Comparison of ENCODE assay signal across 14 cellular contexts in the genomic region with DNA sequence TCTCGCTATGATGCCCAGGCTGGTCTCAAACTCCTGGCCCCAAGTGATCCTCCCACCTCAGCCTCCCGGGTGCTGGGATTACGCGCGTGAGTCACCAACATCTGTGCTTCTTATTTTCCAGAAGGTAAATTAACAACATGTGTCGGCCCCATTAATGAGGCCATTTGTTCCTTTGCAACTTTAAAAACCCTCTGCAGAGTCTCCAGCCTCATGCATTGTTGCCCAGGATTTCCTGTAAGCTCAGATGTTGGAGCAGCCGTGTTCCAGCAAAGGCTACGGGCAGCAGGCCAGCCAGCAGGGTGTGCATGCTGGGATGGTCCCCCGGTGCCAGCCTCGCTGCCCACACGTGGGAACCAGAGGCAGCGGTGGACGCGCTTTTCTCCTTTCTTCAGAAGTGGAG. TPM values are rescaled to one million over a fixed set of nuclear protein-coding genes. Genes with fewer than 3 reads are reported as not detected.
DNase-seq lines count a peak whose midpoint lies in the region; ATAC-seq and TF ChIP-seq lines count a peak whose summit lies in the region.
"Had no signal": no experiment of that assay in that cellular context is flagged by ENCODE, and none has a peak within 500 bp of the region (broad histone marks: within the 10 kb centered on the region; RNA-seq: fewer than 3 reads in every experiment).

No MANE protein-coding gene starts in this region.

- H3K27me3 ChIP-seq in left ventricle myocardium inferior (ENCODE audit: low read depth): no peaks in the 10 kb centered on the region
- no peaks in the 10 kb centered on the region for H3K27me3 ChIP-seq in CD8-positive, alpha-beta T cell (ENCODE audit: insufficient read depth, low read length)

- POLR2A ChIA-PET in CD8-positive, alpha-beta T cell (lab: Charles Lee): no interaction called here

- CTCF ChIA-PET in CD8-positive, alpha-beta T cell (lab: Charles Lee): no interaction called here

- peaks cover 36% of the 10 kb centered on the region for H3K36me3 Mint-ChIP-seq in CD8-positive, alpha-beta T cell

- peaks cover 22% of the 10 kb centered on the region for H3K4me1 ChIP-seq in left ventricle myocardium inferior
- H3K4me1 ChIP-seq in CD8-positive, alpha-beta T cell (ENCODE audit: insufficient read depth, low read length): peaks cover 15% of the 10 kb centered on the region

- H3K27ac ChIP-seq in VCaP (peak overlapping the region; percentile 10; the same call in 1 of the 2 replicates), left ventricle myocardium inferior (replicated peaks) (peak overlapping the region; percentile 55)
- H3K27ac ChIP-seq in CD8-positive, alpha-beta T cell (ENCODE audit: low read depth, low read length): no peak overlapping the region
- H3K27ac ChIP-seq: 22Rv1 had no signal

- DNase-seq in NCI-H2171 treated with DMSO at 0.1 percent for 48 hours (lab: John Stamatoyannopoulos, UW) (peak; percentile 84), NCI-H2171 (lab: John Stamatoyannopoulos, UW) (no peak), left ventricle myocardium inferior (peak; percentile 55), superior temporal gyrus (ENCODE audit: extremely low spot score) (peak; percentile 43), NOMO-1 treated with DMSO at 0.1 percent for 48 hours (lab: John Stamatoyannopoulos, UW; ENCODE audit: unreplicated experiment) (no peak)
- no peak for DNase-seq in stimulated activated naive CD4-positive, alpha-beta T cell (lab: John Stamatoyannopoulos, UW)
- no peak for DNase-seq in CD8-positive, alpha-beta T cell
- DNase-seq: activated CD4-positive, alpha-beta T cell treated with anti-CD3 and anti-CD28 coated beads, Interleukin-2, amount 10 ng/mL, durations not matched to agents 7 days and 5 days; MM.1S; trophoblast cell had no signal

- H3K36me3 ChIP-seq in left ventricle myocardium inferior: peaks cover 39% of the 10 kb centered on the region
- peaks cover 5% of the 10 kb centered on the region for H3K36me3 ChIP-seq in CD8-positive, alpha-beta T cell (ENCODE audit: insufficient read depth, low read length)

- intact Hi-C loops in left ventricle myocardium inferior (cut with micrococcal nuclease): no loop called here
- intact Hi-C loops in CD8-positive, alpha-beta T cell (cut with DNase I, micrococcal nuclease): no loop called here

- H3K9me3 Mint-ChIP-seq in CD8-positive, alpha-beta T cell: no peaks in the 10 kb centered on the region
- H3K9me3 Mint-ChIP-seq: activated CD4-positive, alpha-beta T cell treated with anti-CD3 and anti-CD28 coated beads, Interleukin-2, amount 10 ng/mL, durations not matched to agents 7 days and 5 days; activated naive CD4-positive, alpha-beta T cell treated with anti-CD3 and anti-CD28 coated beads, Interleukin-2, amount 50 U/mL, for 24 hours had no signal

- no peak overlapping the region for H3K4me3 Mint-ChIP-seq in CD8-positive, alpha-beta T cell
- H3K4me3 Mint-ChIP-seq: activated CD4-positive, alpha-beta T cell treated with anti-CD3 and anti-CD28 coated beads, Interleukin-2, amount 10 ng/mL, durations not matched to agents 7 days and 5 days; activated naive CD4-positive, alpha-beta T cell treated with anti-CD3 and anti-CD28 coated beads, Interleukin-2, amount 50 U/mL, for 24 hours had no signal

- peaks cover 9% of the 10 kb centered on the region for H3K4me1 Mint-ChIP-seq in CD8-positive, alpha-beta T cell (ENCODE audit: low read depth)

- TF ChIP-seq CTCF in VCaP (conservative IDR thresholded peaks at IDR 0.05): no peak
- TF ChIP-seq CTCF in left ventricle myocardium inferior (IDR thresholded peaks at IDR 0.05; ENCODE audit: borderline replicate concordance): no peak
- TF ChIP-seq CTCF in CD8-positive, alpha-beta T cell (IDR thresholded peaks at IDR 0.05): no peak

- H3K9me3 ChIP-seq in left ventricle myocardium inferior (replicated peaks): no peaks in the 10 kb centered on the region
- H3K9me3 ChIP-seq in CD8-positive, alpha-beta T cell (ENCODE audit: low read length): no peaks in the 10 kb centered on the region

- no peak overlapping the region for H3K4me3 ChIP-seq in left ventricle myocardium inferior
- no peak overlapping the region for H3K4me3 ChIP-seq in CD8-positive, alpha-beta T cell (ENCODE audit: low read depth, low read length)

- ATAC-seq in CD8-positive, alpha-beta T cell: no peak

- no peak overlapping the region for H3K27ac Mint-ChIP-seq in CD8-positive, alpha-beta T cell
- H3K27ac Mint-ChIP-seq: activated CD4-positive, alpha-beta T cell treated with anti-CD3 and anti-CD28 coated beads, Interleukin-2, amount 10 ng/mL, durations not matched to agents 7 days and 5 days; activated naive CD4-positive, alpha-beta T cell treated with anti-CD3 and anti-CD28 coated beads, Interleukin-2, amount 50 U/mL, for 24 hours had no signal

- no peaks in the 10 kb centered on the region for H3K27me3 Mint-ChIP-seq in CD8-positive, alpha-beta T cell (ENCODE audit: low read depth)
- H3K27me3 Mint-ChIP-seq: activated CD4-positive, alpha-beta T cell treated with anti-CD3 and anti-CD28 coated beads, Interleukin-2, amount 10 ng/mL, durations not matched to agents 7 days and 5 days; activated naive CD4-positive, alpha-beta T cell treated with anti-CD3 and anti-CD28 coated beads, Interleukin-2, amount 50 U/mL, for 24 hours had no signal

RNA-seq across cellular contexts. Expression of gene HEXD, which starts 19.1 kb away (rescaled TPM):
- 14.1 TPM for total RNA-seq in left ventricle myocardium inferior
- total RNA-seq in CD8-positive, alpha-beta T cell: 10 to 100 TPM; 24.6 to 25.0 TPM

RNA-seq across cellular contexts. Expression of gene OGFOD3, which starts 19.4 kb away (rescaled TPM):
- total RNA-seq in left ventricle myocardium inferior: 28.0 TPM
- total RNA-seq in CD8-positive, alpha-beta T cell: 10 to 100 TPM; 11.4 to 14.1 TPM

RNA-seq across cellular contexts. Expression of gene UTS2R, which starts 27.5 kb away (rescaled TPM):
- 1.4 TPM for total RNA-seq in left ventricle myocardium inferior
- total RNA-seq in CD8-positive, alpha-beta T cell: not detected
- total RNA-seq: activated CD4-positive, alpha-beta T cell treated with anti-CD3 and anti-CD28 coated beads, Interleukin-2, amount 10 ng/mL, durations not matched to agents 7 days and 5 days; mucosa of gallbladder had no signal

RNA-seq across cellular contexts. Expression of gene TEX19, which starts 40.0 kb away (rescaled TPM):
- not detected for total RNA-seq in left ventricle myocardium inferior
- not detected for total RNA-seq in CD8-positive, alpha-beta T cell
- total RNA-seq: mucosa of gallbladder had no signal

RNA-seq across cellular contexts. Expression of gene CYBC1, which starts 51.5 kb away (rescaled TPM):
- 23.8 TPM for total RNA-seq in left ventricle myocardium inferior
- total RNA-seq in CD8-positive, alpha-beta T cell: 10 to 100 TPM; 52.9 to 63.9 TPM

Comparison
In these comparisons a context has a peak if more than half of its experiments do, and no peak if none do; other contexts are left out.
1. DNase-seq: peak in NCI-H2171 treated with DMSO at 0.1 percent for 48 hours (single experiment), left ventricle myocardium inferior (single experiment) and superior temporal gyrus (single experiment); none in NCI-H2171 (single experiment), NOMO-1 treated with DMSO at 0.1 percent for 48 hours (single experiment), stimulated activated naive CD4-positive, alpha-beta T cell (0 of 6) and CD8-positive, alpha-beta T cell (0 of 7).